ENCODE assay signal across 10 cellular contexts in genomic region chr1:200877839-200878551, GRCh38. TPM values are rescaled to one million over a fixed set of nuclear protein-coding genes. Genes with fewer than 3 reads are reported as not detected.
DNase-seq lines count a peak whose midpoint lies in the region; ATAC-seq lines count a peak whose summit lies in the region.
"Had no signal": no experiment of that assay in that cellular context is flagged by ENCODE, and none has a peak within 500 bp of the region (broad histone marks: within the 10 kb centered on the region; RNA-seq: fewer than 3 reads in every experiment).

No MANE protein-coding gene starts in this region.

- DNase-seq in activated CD4-positive, alpha-beta T cell treated with anti-CD3 and anti-CD28 coated beads, Interleukin-2, amount 50 U/mL, for 1 hour = peak; percentile 44
- peak; percentile 46 for DNase-seq in stimulated activated CD4-positive, alpha-beta T cell treated with anti-CD3 and anti-CD28 coated beads, Interleukin-4, amount 100 ng/mL, for 1 hour
- DNase-seq in 8988T (no peak), D341Med (ENCODE audit: low spot score) (no peak), cardiac septum (ENCODE audit: low spot score) (no peak), NCI-H1105 treated with DMSO at 0.1 percent for 48 hours (lab: John Stamatoyannopoulos, UW) (no peak)
- DNase-seq: OCI-M1 had no signal

- intact Hi-C loops in cardiac septum (cut with DNase I) = no loop called here

- ATAC-seq in GM19023 (IDR thresholded peaks at IDR 0.05; ENCODE audit: unreplicated experiment) = peak; percentile 52
- peak; percentile 49 for ATAC-seq in HG02973 (IDR thresholded peaks at IDR 0.05; ENCODE audit: unreplicated experiment)

RNA-seq across cellular contexts. Expression of gene GPR25, which starts 5.2 kb away (rescaled TPM):
- not detected for total RNA-seq in cardiac septum
- total RNA-seq: skeletal muscle tissue had no signal

RNA-seq across cellular contexts. Expression of gene INAVA, which starts 16.7 kb away (rescaled TPM):
- total RNA-seq in cardiac septum = 0.27 TPM

Comparison
In these comparisons a context has a peak if more than half of its experiments do, and no peak if none do; other contexts are left out.
1. DNase-seq: peak in activated CD4-positive, alpha-beta T cell treated with anti-CD3 and anti-CD28 coated beads, Interleukin-2, amount 50 U/mL, for 1 hour (single experiment) and stimulated activated CD4-positive, alpha-beta T cell treated with anti-CD3 and anti-CD28 coated beads, Interleukin-4, amount 100 ng/mL, for 1 hour (single experiment); none in 8988T (single experiment), D341Med (single experiment), cardiac septum (single experiment) and NCI-H1105 treated with DMSO at 0.1 percent for 48 hours (single experiment).